Comparison of ENCODE assay signal across 1 cellular context in genomic region chr19:51552996-51553725, GRCh38.
A peak's percentile ranks its signal among the peaks of the same experiment; 100 is the strongest.
TF ChIP-seq lines count a peak whose summit lies in the region.

No MANE protein-coding gene starts in this region.

TF ChIP-seq in HepG2, 621 proteins besides CTCF, POLR2A, EP300 and RAD21 (continued from another document and continues in another):
- TF ChIP-seq MIER3 (CRISPR knock-in tag; IDR thresholded peaks at IDR 0.05; ENCODE audit: borderline replicate concordance) = peak; percentile 67; the same call in 1 of the 2 replicates
- 0 out of 2 replicates have a peak, but pooled peaks have one; percentile 70 for TF ChIP-seq RFXAP (CRISPR knock-in tag; IDR thresholded peaks at IDR 0.05; ENCODE audit: borderline replicate concordance)
- no peak for TF ChIP-seq SMC3 (IDR thresholded peaks at IDR 0.05; ENCODE audit: low read length)
- no peak for TF ChIP-seq ZBTB7A (CRISPR knock-in tag; IDR thresholded peaks at IDR 0.05)
- TF ChIP-seq, protein P1, sequence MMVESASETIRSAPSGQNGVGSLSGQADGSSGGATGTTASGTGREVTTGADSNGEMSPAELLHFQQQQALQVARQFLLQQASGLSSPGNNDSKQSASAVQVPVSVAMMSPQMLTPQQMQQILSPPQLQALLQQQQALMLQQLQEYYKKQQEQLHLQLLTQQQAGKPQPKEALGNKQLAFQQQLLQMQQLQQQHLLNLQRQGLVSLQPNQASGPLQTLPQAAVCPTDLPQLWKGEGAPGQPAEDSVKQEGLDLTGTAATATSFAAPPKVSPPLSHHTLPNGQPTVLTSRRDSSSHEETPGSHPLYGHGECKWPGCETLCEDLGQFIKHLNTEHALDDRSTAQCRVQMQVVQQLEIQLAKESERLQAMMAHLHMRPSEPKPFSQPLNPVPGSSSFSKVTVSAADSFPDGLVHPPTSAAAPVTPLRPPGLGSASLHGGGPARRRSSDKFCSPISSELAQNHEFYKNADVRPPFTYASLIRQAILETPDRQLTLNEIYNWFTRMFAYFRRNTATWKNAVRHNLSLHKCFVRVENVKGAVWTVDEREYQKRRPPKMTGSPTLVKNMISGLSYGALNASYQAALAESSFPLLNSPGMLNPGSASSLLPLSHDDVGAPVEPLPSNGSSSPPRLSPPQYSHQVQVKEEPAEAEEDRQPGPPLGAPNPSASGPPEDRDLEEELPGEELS (CRISPR knock-in tag; IDR thresholded peaks at IDR 0.05) = peak; percentile 42; the same call in 1 of the 2 replicates
- TF ChIP-seq TEAD2 (CRISPR knock-in tag; IDR thresholded peaks at IDR 0.05) = 0 out of 2 replicates have a peak, but pooled peaks have one; percentile 62
- TF ChIP-seq HDAC2 (CRISPR knock-in tag; IDR thresholded peaks at IDR 0.05) = peak; percentile 75; the same call in 1 of the 2 replicates
- TF ChIP-seq ZNF607 (CRISPR knock-in tag; IDR thresholded peaks at IDR 0.05; ENCODE audit: borderline replicate concordance) = peak; percentile 69
- TF ChIP-seq, protein P2, sequence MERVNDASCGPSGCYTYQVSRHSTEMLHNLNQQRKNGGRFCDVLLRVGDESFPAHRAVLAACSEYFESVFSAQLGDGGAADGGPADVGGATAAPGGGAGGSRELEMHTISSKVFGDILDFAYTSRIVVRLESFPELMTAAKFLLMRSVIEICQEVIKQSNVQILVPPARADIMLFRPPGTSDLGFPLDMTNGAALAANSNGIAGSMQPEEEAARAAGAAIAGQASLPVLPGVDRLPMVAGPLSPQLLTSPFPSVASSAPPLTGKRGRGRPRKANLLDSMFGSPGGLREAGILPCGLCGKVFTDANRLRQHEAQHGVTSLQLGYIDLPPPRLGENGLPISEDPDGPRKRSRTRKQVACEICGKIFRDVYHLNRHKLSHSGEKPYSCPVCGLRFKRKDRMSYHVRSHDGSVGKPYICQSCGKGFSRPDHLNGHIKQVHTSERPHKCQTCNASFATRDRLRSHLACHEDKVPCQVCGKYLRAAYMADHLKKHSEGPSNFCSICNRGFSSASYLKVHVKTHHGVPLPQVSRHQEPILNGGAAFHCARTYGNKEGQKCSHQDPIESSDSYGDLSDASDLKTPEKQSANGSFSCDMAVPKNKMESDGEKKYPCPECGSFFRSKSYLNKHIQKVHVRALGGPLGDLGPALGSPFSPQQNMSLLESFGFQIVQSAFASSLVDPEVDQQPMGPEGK (CRISPR knock-in tag; IDR thresholded peaks at IDR 0.05) = peak; percentile 52; the same call in 1 of the 2 replicates
- TF ChIP-seq MTF1 (CRISPR knock-in tag; IDR thresholded peaks at IDR 0.05) = peak; percentile 82; the same call in 1 of the 2 replicates
- peak; percentile 88 for TF ChIP-seq ZNF331 (CRISPR knock-in tag; IDR thresholded peaks at IDR 0.05)
- no peak for TF ChIP-seq RNF2 (conservative IDR thresholded peaks at IDR 0.05; ENCODE audit: low read depth)
- peak; percentile 48; the same call in 1 of the 2 replicates for TF ChIP-seq ZSCAN25 (CRISPR knock-in tag; IDR thresholded peaks at IDR 0.05)
- TF ChIP-seq IKZF4 (CRISPR knock-in tag; IDR thresholded peaks at IDR 0.05; ENCODE audit: borderline replicate concordance, low read depth, not compliant biosample characterization) = peak; percentile 86
- TF ChIP-seq KDM2A (CRISPR knock-in tag; IDR thresholded peaks at IDR 0.05; ENCODE audit: borderline replicate concordance, low read depth) = peak; percentile 66; the same call in 1 of the 2 replicates
- peak; percentile 39; the same call in 1 of the 2 replicates for TF ChIP-seq ZNF746 (CRISPR knock-in tag; IDR thresholded peaks at IDR 0.05)
- TF ChIP-seq ZC3H4 (CRISPR knock-in tag; IDR thresholded peaks at IDR 0.05; ENCODE audit: borderline replicate concordance) = no peak
- TF ChIP-seq CEBPG (CRISPR knock-in tag; IDR thresholded peaks at IDR 0.05) = peak; percentile 23; the same call in 1 of the 2 replicates
- peak; percentile 26; the same call in 1 of the 2 replicates for TF ChIP-seq CCDC6 (CRISPR knock-in tag; IDR thresholded peaks at IDR 0.05)
- peak; percentile 52; the same call in 1 of the 2 replicates for TF ChIP-seq ZNF558 (CRISPR knock-in tag; IDR thresholded peaks at IDR 0.05; ENCODE audit: borderline replicate concordance)
- TF ChIP-seq NCOA2 (CRISPR knock-in tag; IDR thresholded peaks at IDR 0.05) = peak; percentile 59
- no peak for TF ChIP-seq HOXA7 (CRISPR knock-in tag; IDR thresholded peaks at IDR 0.05)
- no peak for TF ChIP-seq ZNF879 (CRISPR knock-in tag; IDR thresholded peaks at IDR 0.05)
- no peak for TF ChIP-seq ZBTB7B (CRISPR knock-in tag; IDR thresholded peaks at IDR 0.05)
- peak; percentile 66 for TF ChIP-seq RARA (CRISPR knock-in tag; IDR thresholded peaks at IDR 0.05)
- TF ChIP-seq, protein P3, sequence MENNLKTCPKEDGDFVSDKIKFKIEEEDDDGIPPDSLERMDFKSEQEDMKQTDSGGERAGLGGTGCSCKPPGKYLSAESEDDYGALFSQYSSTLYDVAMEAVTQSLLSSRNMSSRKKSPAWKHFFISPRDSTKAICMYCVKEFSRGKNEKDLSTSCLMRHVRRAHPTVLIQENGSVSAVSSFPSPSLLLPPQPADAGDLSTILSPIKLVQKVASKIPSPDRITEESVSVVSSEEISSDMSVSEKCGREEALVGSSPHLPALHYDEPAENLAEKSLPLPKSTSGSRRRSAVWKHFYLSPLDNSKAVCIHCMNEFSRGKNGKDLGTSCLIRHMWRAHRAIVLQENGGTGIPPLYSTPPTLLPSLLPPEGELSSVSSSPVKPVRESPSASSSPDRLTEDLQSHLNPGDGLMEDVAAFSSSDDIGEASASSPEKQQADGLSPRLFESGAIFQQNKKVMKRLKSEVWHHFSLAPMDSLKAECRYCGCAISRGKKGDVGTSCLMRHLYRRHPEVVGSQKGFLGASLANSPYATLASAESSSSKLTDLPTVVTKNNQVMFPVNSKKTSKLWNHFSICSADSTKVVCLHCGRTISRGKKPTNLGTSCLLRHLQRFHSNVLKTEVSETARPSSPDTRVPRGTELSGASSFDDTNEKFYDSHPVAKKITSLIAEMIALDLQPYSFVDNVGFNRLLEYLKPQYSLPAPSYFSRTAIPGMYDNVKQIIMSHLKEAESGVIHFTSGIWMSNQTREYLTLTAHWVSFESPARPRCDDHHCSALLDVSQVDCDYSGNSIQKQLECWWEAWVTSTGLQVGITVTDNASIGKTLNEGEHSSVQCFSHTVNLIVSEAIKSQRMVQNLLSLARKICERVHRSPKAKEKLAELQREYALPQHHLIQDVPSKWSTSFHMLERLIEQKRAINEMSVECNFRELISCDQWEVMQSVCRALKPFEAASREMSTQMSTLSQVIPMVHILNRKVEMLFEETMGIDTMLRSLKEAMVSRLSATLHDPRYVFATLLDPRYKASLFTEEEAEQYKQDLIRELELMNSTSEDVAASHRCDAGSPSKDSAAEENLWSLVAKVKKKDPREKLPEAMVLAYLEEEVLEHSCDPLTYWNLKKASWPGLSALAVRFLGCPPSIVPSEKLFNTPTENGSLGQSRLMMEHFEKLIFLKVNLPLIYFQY (CRISPR knock-in tag; IDR thresholded peaks at IDR 0.05; ENCODE audit: borderline replicate concordance) = peak; percentile 90
- TF ChIP-seq TMF1 (CRISPR knock-in tag; IDR thresholded peaks at IDR 0.05; ENCODE audit: low read depth) = no peak
- TF ChIP-seq IRF2 (CRISPR knock-in tag; IDR thresholded peaks at IDR 0.05) = peak; percentile 78; the same call in 1 of the 2 replicates
- TF ChIP-seq, protein P4, sequence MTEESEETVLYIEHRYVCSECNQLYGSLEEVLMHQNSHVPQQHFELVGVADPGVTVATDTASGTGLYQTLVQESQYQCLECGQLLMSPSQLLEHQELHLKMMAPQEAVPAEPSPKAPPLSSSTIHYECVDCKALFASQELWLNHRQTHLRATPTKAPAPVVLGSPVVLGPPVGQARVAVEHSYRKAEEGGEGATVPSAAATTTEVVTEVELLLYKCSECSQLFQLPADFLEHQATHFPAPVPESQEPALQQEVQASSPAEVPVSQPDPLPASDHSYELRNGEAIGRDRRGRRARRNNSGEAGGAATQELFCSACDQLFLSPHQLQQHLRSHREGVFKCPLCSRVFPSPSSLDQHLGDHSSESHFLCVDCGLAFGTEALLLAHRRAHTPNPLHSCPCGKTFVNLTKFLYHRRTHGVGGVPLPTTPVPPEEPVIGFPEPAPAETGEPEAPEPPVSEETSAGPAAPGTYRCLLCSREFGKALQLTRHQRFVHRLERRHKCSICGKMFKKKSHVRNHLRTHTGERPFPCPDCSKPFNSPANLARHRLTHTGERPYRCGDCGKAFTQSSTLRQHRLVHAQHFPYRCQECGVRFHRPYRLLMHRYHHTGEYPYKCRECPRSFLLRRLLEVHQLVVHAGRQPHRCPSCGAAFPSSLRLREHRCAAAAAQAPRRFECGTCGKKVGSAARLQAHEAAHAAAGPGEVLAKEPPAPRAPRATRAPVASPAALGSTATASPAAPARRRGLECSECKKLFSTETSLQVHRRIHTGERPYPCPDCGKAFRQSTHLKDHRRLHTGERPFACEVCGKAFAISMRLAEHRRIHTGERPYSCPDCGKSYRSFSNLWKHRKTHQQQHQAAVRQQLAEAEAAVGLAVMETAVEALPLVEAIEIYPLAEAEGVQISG (CRISPR knock-in tag; IDR thresholded peaks at IDR 0.05) = peak; percentile 59
- TF ChIP-seq FOXC1 (CRISPR knock-in tag; IDR thresholded peaks at IDR 0.05; ENCODE audit: borderline replicate concordance) = no peak
- peak; percentile 78; the same call in 1 of the 2 replicates for TF ChIP-seq ZFP1 (CRISPR knock-in tag; IDR thresholded peaks at IDR 0.05)
- 0 out of 2 replicates have a peak, but pooled peaks have one; percentile 28 for TF ChIP-seq NR0B2 (CRISPR knock-in tag; IDR thresholded peaks at IDR 0.05)
- no peak for TF ChIP-seq FOXK2 (IDR thresholded peaks at IDR 0.05)
- TF ChIP-seq ZNF263 (CRISPR knock-in tag; IDR thresholded peaks at IDR 0.05) = peak; percentile 70
- TF ChIP-seq SUZ12 (IDR thresholded peaks at IDR 0.05; ENCODE audit: low read depth, low read length) = no peak
- no peak for TF ChIP-seq NFATC3 (CRISPR knock-in tag; IDR thresholded peaks at IDR 0.05)
- TF ChIP-seq IKZF5 (CRISPR knock-in tag; IDR thresholded peaks at IDR 0.05) = peak; percentile 74; the same call in 1 of the 2 replicates
- no peak for TF ChIP-seq SOX13 (IDR thresholded peaks at IDR 0.05)
- peak in 1 of 2 experiments; percentile 45; a peak in 2 of 4 replicates for TF ChIP-seq SOX13 (CRISPR knock-in tag; conservative IDR thresholded peaks at IDR 0.05 in 1 of 2, IDR thresholded peaks at IDR 0.05 in 1 of 2)
- 0 out of 2 replicates have a peak, but pooled peaks have one; percentile 69 for TF ChIP-seq ETV6 (CRISPR knock-in tag; conservative IDR thresholded peaks at IDR 0.05)
- 0 out of 2 replicates have a peak, but pooled peaks have one; percentile 78 for TF ChIP-seq KLF13 (CRISPR knock-in tag; IDR thresholded peaks at IDR 0.05)
- peak in 1 of 2 experiments; percentile 85; a peak in 2 of 4 replicates for TF ChIP-seq KLF16 (CRISPR knock-in tag; IDR thresholded peaks at IDR 0.05)
- TF ChIP-seq MIER2 (CRISPR knock-in tag; IDR thresholded peaks at IDR 0.05) = peak; percentile 99
- peak; percentile 96 for TF ChIP-seq HES4 (CRISPR knock-in tag; IDR thresholded peaks at IDR 0.05; ENCODE audit: borderline replicate concordance)
- TF ChIP-seq SYNCRIP (IDR thresholded peaks at IDR 0.05; ENCODE audit: insufficient read depth, low read depth, low read length) = no peak
- TF ChIP-seq, protein P5, sequence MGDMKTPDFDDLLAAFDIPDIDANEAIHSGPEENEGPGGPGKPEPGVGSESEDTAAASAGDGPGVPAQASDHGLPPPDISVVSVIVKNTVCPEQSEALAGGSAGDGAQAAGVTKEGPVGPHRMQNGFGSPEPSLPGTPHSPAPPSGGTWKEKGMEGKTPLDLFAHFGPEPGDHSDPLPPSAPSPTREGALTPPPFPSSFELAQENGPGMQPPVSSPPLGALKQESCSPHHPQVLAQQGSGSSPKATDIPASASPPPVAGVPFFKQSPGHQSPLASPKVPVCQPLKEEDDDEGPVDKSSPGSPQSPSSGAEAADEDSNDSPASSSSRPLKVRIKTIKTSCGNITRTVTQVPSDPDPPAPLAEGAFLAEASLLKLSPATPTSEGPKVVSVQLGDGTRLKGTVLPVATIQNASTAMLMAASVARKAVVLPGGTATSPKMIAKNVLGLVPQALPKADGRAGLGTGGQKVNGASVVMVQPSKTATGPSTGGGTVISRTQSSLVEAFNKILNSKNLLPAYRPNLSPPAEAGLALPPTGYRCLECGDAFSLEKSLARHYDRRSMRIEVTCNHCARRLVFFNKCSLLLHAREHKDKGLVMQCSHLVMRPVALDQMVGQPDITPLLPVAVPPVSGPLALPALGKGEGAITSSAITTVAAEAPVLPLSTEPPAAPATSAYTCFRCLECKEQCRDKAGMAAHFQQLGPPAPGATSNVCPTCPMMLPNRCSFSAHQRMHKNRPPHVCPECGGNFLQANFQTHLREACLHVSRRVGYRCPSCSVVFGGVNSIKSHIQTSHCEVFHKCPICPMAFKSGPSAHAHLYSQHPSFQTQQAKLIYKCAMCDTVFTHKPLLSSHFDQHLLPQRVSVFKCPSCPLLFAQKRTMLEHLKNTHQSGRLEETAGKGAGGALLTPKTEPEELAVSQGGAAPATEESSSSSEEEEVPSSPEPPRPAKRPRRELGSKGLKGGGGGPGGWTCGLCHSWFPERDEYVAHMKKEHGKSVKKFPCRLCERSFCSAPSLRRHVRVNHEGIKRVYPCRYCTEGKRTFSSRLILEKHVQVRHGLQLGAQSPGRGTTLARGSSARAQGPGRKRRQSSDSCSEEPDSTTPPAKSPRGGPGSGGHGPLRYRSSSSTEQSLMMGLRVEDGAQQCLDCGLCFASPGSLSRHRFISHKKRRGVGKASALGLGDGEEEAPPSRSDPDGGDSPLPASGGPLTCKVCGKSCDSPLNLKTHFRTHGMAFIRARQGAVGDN (CRISPR knock-in tag; IDR thresholded peaks at IDR 0.05) = peak; percentile 37
- no peak for TF ChIP-seq ARNTL (CRISPR knock-in tag; IDR thresholded peaks at IDR 0.05)
- peak; percentile 50; the same call in 1 of the 2 replicates for TF ChIP-seq ZNF546 (CRISPR knock-in tag; conservative IDR thresholded peaks at IDR 0.05)
- peak; percentile 92 for TF ChIP-seq ISX (CRISPR knock-in tag; conservative IDR thresholded peaks at IDR 0.05)
- peak; percentile 64 for TF ChIP-seq ZNF883 (CRISPR knock-in tag; IDR thresholded peaks at IDR 0.05; ENCODE audit: not compliant biosample characterization)
